ENCODE assay signal across 1 cellular context in genomic region chr1:233293556-233294446, GRCh38.
TF ChIP-seq lines count a peak whose summit lies in the region.

No MANE protein-coding gene starts in this region.

TF ChIP-seq in HEK293, 187 proteins besides CTCF, POLR2A, EP300 and RAD21 (continued from another document):
- TF ChIP-seq PRDM6 (tag by site-specific recombination; IDR thresholded peaks at IDR 0.05) (0 out of 2 replicates have a peak, but pooled peaks have one; percentile 1), ZNF366 (tag by site-specific recombination; conservative IDR thresholded peaks at IDR 0.05) (0 out of 2 replicates have a peak, but pooled peaks have one; percentile 18), ZNF184 (tag by site-specific recombination; IDR thresholded peaks at IDR 0.05) (peak; percentile 3; the same call in 1 of the 2 replicates), SP2 (tag by site-specific recombination; IDR thresholded peaks at IDR 0.05) (no peak), SCRT1 (tag by site-specific recombination; IDR thresholded peaks at IDR 0.05; ENCODE audit: borderline replicate concordance) (no peak), PRDM1 (tag by site-specific recombination; IDR thresholded peaks at IDR 0.05) (peak; percentile 90)
- TF ChIP-seq, protein P1, sequence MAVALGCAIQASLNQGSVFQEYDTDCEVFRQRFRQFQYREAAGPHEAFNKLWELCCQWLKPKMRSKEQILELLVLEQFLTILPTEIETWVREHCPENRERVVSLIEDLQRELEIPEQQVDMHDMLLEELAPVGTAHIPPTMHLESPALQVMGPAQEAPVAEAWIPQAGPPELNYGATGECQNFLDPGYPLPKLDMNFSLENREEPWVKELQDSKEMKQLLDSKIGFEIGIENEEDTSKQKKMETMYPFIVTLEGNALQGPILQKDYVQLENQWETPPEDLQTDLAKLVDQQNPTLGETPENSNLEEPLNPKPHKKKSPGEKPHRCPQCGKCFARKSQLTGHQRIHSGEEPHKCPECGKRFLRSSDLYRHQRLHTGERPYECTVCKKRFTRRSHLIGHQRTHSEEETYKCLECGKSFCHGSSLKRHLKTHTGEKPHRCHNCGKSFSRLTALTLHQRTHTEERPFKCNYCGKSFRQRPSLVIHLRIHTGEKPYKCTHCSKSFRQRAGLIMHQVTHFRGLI (tag by site-specific recombination; IDR thresholded peaks at IDR 0.05): peak; percentile 100
